In genomic region chr19:3360494-3361383, GRCh38 we compare ENCODE assay signal across 9 cellular contexts. TPM values are rescaled to one million over a fixed set of nuclear protein-coding genes. Genes with fewer than 3 reads are reported as not detected.
DNase-seq lines count a peak whose midpoint lies in the region; ATAC-seq lines count a peak whose summit lies in the region.
"Had no signal": no experiment of that assay in that cellular context is flagged by ENCODE, and none has a peak within 500 bp of the region (broad histone marks: within the 10 kb centered on the region; RNA-seq: fewer than 3 reads in every experiment).

No MANE protein-coding gene starts in this region.

- H3K27me3 ChIP-seq in mucosa of rectum (ENCODE audit: control insufficient read depth in 2 of 2, insufficient read depth in 2 of 2, low read length in 2 of 2): no peaks in the 10 kb centered on the region

- H3K9me3 ChIP-seq in mucosa of rectum (ENCODE audit: control insufficient read depth in 2 of 2, low read length in 2 of 2): no peaks in the 10 kb centered on the region

- H3K4me1 ChIP-seq in mucosa of rectum (ENCODE audit: control insufficient read depth in 2 of 2, insufficient read depth in 2 of 2, low read length in 2 of 2): peaks cover 19 to 25% of the 10 kb centered on the region in 2 donors

- H3K9ac ChIP-seq in mucosa of rectum (ENCODE audit: low read depth in 1 of 2, low read length in 2 of 2): peak overlapping the region; percentile 60 to 83

- no peaks in the 10 kb centered on the region for H3K9me3 Mint-ChIP-seq in activated CD4-positive, alpha-beta memory T cell treated with anti-CD3 and anti-CD28 coated beads, Interleukin-2, amount 10 ng/mL, durations not matched to agents 7 days and 5 days
- no peaks in the 10 kb centered on the region for H3K9me3 Mint-ChIP-seq in effector memory CD8-positive, alpha-beta T cell

- no peaks in the 10 kb centered on the region for H3K36me3 ChIP-seq in mucosa of rectum (ENCODE audit: control insufficient read depth in 2 of 2, insufficient read depth in 2 of 2, low read length in 2 of 2)

- H3K36me3 Mint-ChIP-seq in activated CD4-positive, alpha-beta memory T cell treated with anti-CD3 and anti-CD28 coated beads, Interleukin-2, amount 10 ng/mL, durations not matched to agents 7 days and 5 days (ENCODE audit: low read depth): no peaks in the 10 kb centered on the region
- H3K36me3 Mint-ChIP-seq in effector memory CD8-positive, alpha-beta T cell (ENCODE audit: insufficient read depth): peaks cover 22% of the 10 kb centered on the region

- peak; percentile 37 for ATAC-seq in effector memory CD8-positive, alpha-beta T cell (replicated peaks)

- POLR2A ChIA-PET in activated CD4-positive, alpha-beta memory T cell treated with anti-CD3 and anti-CD28 coated beads, Interleukin-2, amount 10 ng/mL, durations not matched to agents 7 days and 5 days (lab: Charles Lee): interaction anchor here (0.9 kb wide), 1 partner anchor 74 kb away, joined by 3 read pairs; no protein-coding TSS in a partner anchor

- peaks cover 31% of the 10 kb centered on the region for H3K4me1 Mint-ChIP-seq in activated CD4-positive, alpha-beta memory T cell treated with anti-CD3 and anti-CD28 coated beads, Interleukin-2, amount 10 ng/mL, durations not matched to agents 7 days and 5 days
- H3K4me1 Mint-ChIP-seq in effector memory CD8-positive, alpha-beta T cell (ENCODE audit: low read depth in 2 of 2): peaks cover 34 to 41% of the 10 kb centered on the region in 2 donors

- peak; percentile 46 for DNase-seq in GF-D8 (lab: John Stamatoyannopoulos, UW)
- DNase-seq in Jurkat, Clone E6-1 (ENCODE audit: low read depth, low spot score): no peak
- peak; percentile 53 for DNase-seq in activated CD4-positive, alpha-beta memory T cell treated with anti-CD3 and anti-CD28 coated beads, Interleukin-2, amount 10 ng/mL, durations not matched to agents 7 days and 5 days
- peak; percentile 65 to 67 (median 65) for DNase-seq in effector memory CD8-positive, alpha-beta T cell
- DNase-seq in stimulated activated CD8-positive, alpha-beta memory T cell treated with anti-CD3 and anti-CD28 coated beads, Interleukin-4, amount 100 ng/mL, for 48 hours: peak; percentile 82
- no peak for DNase-seq in DMS153 treated with DMSO at 0.1 percent for 48 hours (lab: John Stamatoyannopoulos, UW; ENCODE audit: unreplicated experiment)
- DNase-seq in NCI-H446 treated with DMSO at 0.1 percent for 48 hours (lab: John Stamatoyannopoulos, UW): no peak

- peak overlapping the region; percentile 52 for H3K4me3 ChIP-seq in Jurkat, Clone E6-1 (ENCODE audit: low read length)
- H3K4me3 ChIP-seq in mucosa of rectum (ENCODE audit: low read length in 2 of 2): peak overlapping the region; percentile 76

- no peak overlapping the region for H3K27ac Mint-ChIP-seq in activated CD4-positive, alpha-beta memory T cell treated with anti-CD3 and anti-CD28 coated beads, Interleukin-2, amount 10 ng/mL, durations not matched to agents 7 days and 5 days
- H3K27ac Mint-ChIP-seq in effector memory CD8-positive, alpha-beta T cell: peak overlapping the region; percentile 77 to 79

- H3K27ac ChIP-seq in mucosa of rectum (ENCODE audit: low read depth in 2 of 2, low read length in 2 of 2): peak overlapping the region; percentile 79 to 84
- H3K27ac ChIP-seq: epithelial cell of prostate had no signal

- CTCF ChIA-PET in activated CD4-positive, alpha-beta memory T cell treated with anti-CD3 and anti-CD28 coated beads, Interleukin-2, amount 10 ng/mL, durations not matched to agents 7 days and 5 days (lab: Charles Lee): no interaction called here

- H3K27me3 Mint-ChIP-seq in activated CD4-positive, alpha-beta memory T cell treated with anti-CD3 and anti-CD28 coated beads, Interleukin-2, amount 10 ng/mL, durations not matched to agents 7 days and 5 days: peaks cover 42% of the 10 kb centered on the region
- H3K27me3 Mint-ChIP-seq in effector memory CD8-positive, alpha-beta T cell: no peaks in the 10 kb centered on the region

- H3K4me3 Mint-ChIP-seq in activated CD4-positive, alpha-beta memory T cell treated with anti-CD3 and anti-CD28 coated beads, Interleukin-2, amount 10 ng/mL, durations not matched to agents 7 days and 5 days: peak overlapping the region; percentile 80
- H3K4me3 Mint-ChIP-seq in effector memory CD8-positive, alpha-beta T cell: peak overlapping the region; percentile 86 to 88

RNA-seq across cellular contexts. Expression of gene NFIC, which starts 5.6 kb away (rescaled TPM):
- polyA plus RNA-seq in Jurkat, Clone E6-1 (2012; ENCODE audit: insufficient read depth, insufficient read length): 5.2 TPM
- 10 to 100 TPM; 12.6 to 13.1 TPM for total RNA-seq in activated CD4-positive, alpha-beta memory T cell treated with anti-CD3 and anti-CD28 coated beads, Interleukin-2, amount 10 ng/mL, durations not matched to agents 7 days and 5 days

Comparison
In these comparisons a context has a peak if more than half of its experiments do, and no peak if none do; other contexts are left out.
1. DNase-seq: peak in GF-D8 (single experiment), activated CD4-positive, alpha-beta memory T cell treated with anti-CD3 and anti-CD28 coated beads, Interleukin-2, amount 10 ng/mL, durations not matched to agents 7 days and 5 days (single experiment), effector memory CD8-positive, alpha-beta T cell (3 of 3) and stimulated activated CD8-positive, alpha-beta memory T cell treated with anti-CD3 and anti-CD28 coated beads, Interleukin-4, amount 100 ng/mL, for 48 hours (single experiment); none in Jurkat, Clone E6-1 (single experiment), DMS153 treated with DMSO at 0.1 percent for 48 hours (single experiment) and NCI-H446 treated with DMSO at 0.1 percent for 48 hours (single experiment).